In genomic region chr15:69896606-69897005, GRCh38 we compare ENCODE assay signal across 16 cellular contexts.
A peak's percentile ranks its signal among the peaks of the same experiment; 100 is the strongest.
DNase-seq lines count a peak whose midpoint lies in the region; ATAC-seq and TF ChIP-seq lines count a peak whose summit lies in the region.
"Had no signal": no experiment of that assay in that cellular context is flagged by ENCODE, and none has a peak within 500 bp of the region (broad histone marks: within the 10 kb centered on the region; RNA-seq: fewer than 3 reads in every experiment).

No MANE protein-coding gene starts in this region.

- H3K27me3 ChIP-seq in adipocyte (replicated peaks; ENCODE audit: control insufficient read depth, insufficient read depth, low read length): peaks cover 34% of the 10 kb centered on the region

- H3K9ac ChIP-seq in adipocyte (ENCODE audit: low read length): no peak overlapping the region

- H3K4me3 ChIP-seq in adipocyte (ENCODE audit: low read length): no peak overlapping the region
- H3K4me3 ChIP-seq in fibroblast of the aortic adventitia (ENCODE audit: low read depth, low read length): no peak overlapping the region
- H3K4me3 ChIP-seq: GM23338 had no signal

- H3K36me3 ChIP-seq in adipocyte (ENCODE audit: control insufficient read depth, insufficient read depth, low read length, severe bottlenecking): no peaks in the 10 kb centered on the region

- peaks cover 0 to 3% (median 0%) of the 10 kb centered on the region in 9 donors for H3K9me3 Mint-ChIP-seq in naive thymus-derived CD8-positive, alpha-beta T cell
- H3K9me3 Mint-ChIP-seq: CD4-positive, alpha-beta T cell; GM23338 had no signal

- peaks cover 14 to 29% (median 16%) of the 10 kb centered on the region in 5 donors for H3K27me3 Mint-ChIP-seq in naive thymus-derived CD8-positive, alpha-beta T cell

- H3K4me1 ChIP-seq in adipocyte (ENCODE audit: control insufficient read depth, insufficient read depth, low read length): peaks cover 12% of the 10 kb centered on the region

- no peak for ATAC-seq in naive thymus-derived CD8-positive, alpha-beta T cell
- ATAC-seq in HG03159 (IDR thresholded peaks at IDR 0.05; ENCODE audit: unreplicated experiment): no peak
- ATAC-seq: GM23338 had no signal

- H3K4me3 Mint-ChIP-seq in naive thymus-derived CD8-positive, alpha-beta T cell: no peak overlapping the region
- H3K4me3 Mint-ChIP-seq: B cell; CD4-positive, alpha-beta T cell; GM23338 had no signal

- H3K27ac Mint-ChIP-seq in naive thymus-derived CD8-positive, alpha-beta T cell: no peak overlapping the region
- H3K27ac Mint-ChIP-seq: B cell; CD4-positive, alpha-beta T cell; GM23338 had no signal

- DNase-seq in Caki2 (ENCODE audit: low read depth): peak; percentile 6
- DNase-seq in adipocyte (ENCODE audit: low read depth): peak; percentile 29
- DNase-seq in fibroblast of the aortic adventitia (ENCODE audit: low read depth): peak; percentile 11
- DNase-seq in renal cortical epithelial cell (ENCODE audit: low read depth): peak; percentile 18
- no peak for DNase-seq in NCI-H187 treated with DMSO at 0.1 percent for 48 hours (lab: John Stamatoyannopoulos, UW)
- DNase-seq in naive thymus-derived CD8-positive, alpha-beta T cell: no peak
- DNase-seq in middle frontal gyrus (ENCODE audit: extremely low spot score, low spot score): no peak
- DNase-seq: ACHN; C1 segment of cervical spinal cord; CD4-positive, alpha-beta T cell; DMS79; EL; H7 had no signal

- peaks cover 0 to 2% (median 0%) of the 10 kb centered on the region in 3 donors for H3K36me3 Mint-ChIP-seq in naive thymus-derived CD8-positive, alpha-beta T cell

- in situ Hi-C loops in Caki2 (cut with HindIII; ENCODE audit: low pct_unique_long_range_greater_than_20kb, low sequenced_read_pairs): no loop called here

- H3K9me3 ChIP-seq in adipocyte (ENCODE audit: control insufficient read depth, low read length): no peaks in the 10 kb centered on the region

- peaks cover 0 to 1% (median 0%) of the 10 kb centered on the region in 4 donors for H3K4me1 Mint-ChIP-seq in naive thymus-derived CD8-positive, alpha-beta T cell

- no peak for TF ChIP-seq CTCF in fibroblast of the aortic adventitia (IDR thresholded peaks at IDR 0.05; ENCODE audit: insufficient read depth, low read length)

- POLR2A ChIA-PET in naive thymus-derived CD8-positive, alpha-beta T cell (lab: Charles Lee): no interaction called here

Comparison
In these comparisons a context has a peak if more than half of its experiments do, and no peak if none do; other contexts are left out.
1. DNase-seq: peak in Caki2 (single experiment), adipocyte (single experiment), fibroblast of the aortic adventitia (single experiment) and renal cortical epithelial cell (single experiment); none in NCI-H187 treated with DMSO at 0.1 percent for 48 hours (single experiment), naive thymus-derived CD8-positive, alpha-beta T cell (0 of 10) and middle frontal gyrus (single experiment).